ENCODE assay signal across 14 cellular contexts in the genomic region with DNA sequence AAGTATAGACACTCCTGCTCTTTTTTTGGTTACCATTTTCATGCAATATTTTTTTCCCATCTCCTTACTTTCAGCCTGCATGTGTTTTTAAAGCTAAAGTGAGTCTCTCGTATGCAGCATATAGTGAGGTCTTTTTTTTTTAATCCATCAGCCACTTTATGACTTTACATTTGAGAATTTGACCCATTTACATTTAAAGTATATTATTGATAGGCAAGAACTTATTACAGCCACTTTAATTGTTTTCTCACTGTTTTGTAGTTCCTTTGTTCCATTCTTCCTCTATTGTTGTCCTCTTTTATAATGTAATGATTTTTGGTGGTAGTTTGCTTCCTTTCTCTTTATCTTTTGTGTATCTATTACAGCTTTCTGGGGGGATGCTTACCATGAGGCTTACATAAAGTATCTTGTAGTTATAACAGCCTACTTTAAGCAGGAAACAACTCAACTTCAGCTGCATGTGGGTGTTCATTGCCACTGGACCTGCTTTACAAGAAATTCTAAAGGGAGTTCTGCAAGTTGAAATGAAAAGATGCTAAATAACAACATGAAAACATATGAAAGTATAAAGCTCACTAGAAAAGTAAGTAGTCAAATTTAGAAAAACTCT.
"Had no signal": no experiment of that assay in that cellular context is flagged by ENCODE, and none has a peak within 500 bp of the region (broad histone marks: within the 10 kb centered on the region; RNA-seq: fewer than 3 reads in every experiment).

No MANE protein-coding gene starts in this region.

- H3K27ac Mint-ChIP-seq: activated naive CD8-positive, alpha-beta T cell treated with anti-CD3 and anti-CD28 coated beads, Interleukin-2, amount 10 ng/mL, durations not matched to agents 7 days and 5 days; neural progenitor cell; progenitor cell of endocrine pancreas had no signal

- H3K4me1 Mint-ChIP-seq: neural progenitor cell had no signal

- H3K36me3 Mint-ChIP-seq: neural progenitor cell had no signal

- DNase-seq: activated CD4-positive, alpha-beta T cell treated with anti-CD3 and anti-CD28 coated beads, Interleukin-2, amount 50 U/mL, for 4 hours; activated CD8-positive, alpha-beta memory T cell treated with anti-CD3 and anti-CD28 coated beads, Interleukin-2, amount 50 U/mL, for 48 hours; activated naive CD8-positive, alpha-beta T cell treated with anti-CD3 and anti-CD28 coated beads, Interleukin-2, amount 10 ng/mL, durations not matched to agents 7 days and 5 days; body of pancreas; dermis blood vessel endothelial cell; effector memory CD4-positive, alpha-beta T cell; immature natural killer cell; kidney glomerular epithelial cell; left ventricle myocardium inferior; mammary epithelial cell; stimulated activated naive CD4-positive, alpha-beta T cell treated with Interleukin-2 at 50 U/mL for 16 hours; uterus had no signal

- H3K4me3 Mint-ChIP-seq: immature natural killer cell, neural progenitor cell had no signal

- ATAC-seq: body of pancreas had no signal

- H3K27me3 Mint-ChIP-seq: activated naive CD8-positive, alpha-beta T cell treated with anti-CD3 and anti-CD28 coated beads, Interleukin-2, amount 10 ng/mL, durations not matched to agents 7 days and 5 days; progenitor cell of endocrine pancreas had no signal
